Comparison of ENCODE assay signal across 10 cellular contexts in genomic region chr17:72338847-72339790, GRCh38.
A peak's percentile ranks its signal among the peaks of the same experiment; 100 is the strongest.
DNase-seq lines count a peak whose midpoint lies in the region; ATAC-seq and TF ChIP-seq lines count a peak whose summit lies in the region.
"Had no signal": no experiment of that assay in that cellular context is flagged by ENCODE, and none has a peak within 500 bp of the region (broad histone marks: within the 10 kb centered on the region; RNA-seq: fewer than 3 reads in every experiment).

No MANE protein-coding gene starts in this region.

- H3K27ac ChIP-seq in SJCRH30 = peak overlapping the region; percentile 97

- H3K4me3 Mint-ChIP-seq in stimulated activated naive CD8-positive, alpha-beta T cell treated with anti-CD3 and anti-CD28 coated beads, Interleukin-15, amount 100 ng/mL, for 72 hours = no peak overlapping the region
- H3K4me3 Mint-ChIP-seq: immature natural killer cell had no signal

- no peaks in the 10 kb centered on the region for H3K4me1 Mint-ChIP-seq in stimulated activated naive CD8-positive, alpha-beta T cell treated with anti-CD3 and anti-CD28 coated beads, Interleukin-15, amount 100 ng/mL, for 72 hours
- H3K4me1 Mint-ChIP-seq: immature natural killer cell had no signal

- H3K27ac Mint-ChIP-seq in stimulated activated naive CD8-positive, alpha-beta T cell treated with anti-CD3 and anti-CD28 coated beads, Interleukin-15, amount 100 ng/mL, for 72 hours = no peak overlapping the region
- H3K27ac Mint-ChIP-seq: immature natural killer cell had no signal

- no peaks in the 10 kb centered on the region for H3K27me3 ChIP-seq in SJCRH30

- peak; percentile 65 for ATAC-seq in omental fat pad (ENCODE audit: low FRiP score)
- no peak for ATAC-seq in stimulated activated naive CD8-positive, alpha-beta T cell treated with anti-CD3 and anti-CD28 coated beads, Interleukin-15, amount 100 ng/mL, for 72 hours
- no peak for ATAC-seq in GM18873 (IDR thresholded peaks at IDR 0.05; ENCODE audit: low FRiP score, unreplicated experiment)

- H3K4me3 ChIP-seq in SJCRH30 (peak overlapping the region; percentile 3), fibroblast of pulmonary artery (replicated peaks; ENCODE audit: low read depth, low read length) (no peak overlapping the region)

- peaks cover 23% of the 10 kb centered on the region for H3K27me3 Mint-ChIP-seq in stimulated activated naive CD8-positive, alpha-beta T cell treated with anti-CD3 and anti-CD28 coated beads, Interleukin-15, amount 100 ng/mL, for 72 hours

- peak; percentile 99 for DNase-seq in EL
- peak; percentile 95 for DNase-seq in SJCRH30
- peak; percentile 94 for DNase-seq in fibroblast of pulmonary artery (ENCODE audit: low read depth)
- no peak for DNase-seq in omental fat pad (ENCODE audit: low spot score)
- no peak for DNase-seq in activated CD4-positive, alpha-beta T cell treated with anti-CD3 and anti-CD28 coated beads for 48 hours
- no peak for DNase-seq in NCI-H524 treated with DMSO at 0.1 percent for 48 hours (lab: John Stamatoyannopoulos, UW)
- no peak for DNase-seq in stimulated activated naive CD8-positive, alpha-beta T cell treated with anti-CD3 and anti-CD28 coated beads, Interleukin-15, amount 100 ng/mL, for 72 hours
- DNase-seq: immature natural killer cell, NCI-H510A treated with DMSO at 0.1 percent for 48 hours had no signal

- peaks cover 45% of the 10 kb centered on the region for H3K4me1 ChIP-seq in SJCRH30

- no peaks in the 10 kb centered on the region for H3K9me3 ChIP-seq in SJCRH30 (replicated peaks)

- H3K9me3 Mint-ChIP-seq in stimulated activated naive CD8-positive, alpha-beta T cell treated with anti-CD3 and anti-CD28 coated beads, Interleukin-15, amount 100 ng/mL, for 72 hours = no peaks in the 10 kb centered on the region

- H3K36me3 ChIP-seq in SJCRH30 = no peaks in the 10 kb centered on the region

- TF ChIP-seq CTCF in fibroblast of pulmonary artery (IDR thresholded peaks at IDR 0.05; ENCODE audit: low read length, missing control alignments) (no peak), omental fat pad (IDR thresholded peaks at IDR 0.05) (no peak)

Comparison
In these comparisons a context has a peak if more than half of its experiments do, and no peak if none do; other contexts are left out.
1. DNase-seq: peak in EL (single experiment), SJCRH30 (2 of 2) and fibroblast of pulmonary artery (single experiment); none in omental fat pad (single experiment), activated CD4-positive, alpha-beta T cell treated with anti-CD3 and anti-CD28 coated beads for 48 hours (single experiment), NCI-H524 treated with DMSO at 0.1 percent for 48 hours (single experiment) and stimulated activated naive CD8-positive, alpha-beta T cell treated with anti-CD3 and anti-CD28 coated beads, Interleukin-15, amount 100 ng/mL, for 72 hours (0 of 2).